18 cellular contexts compared by ENCODE assay signal in the genomic region with DNA sequence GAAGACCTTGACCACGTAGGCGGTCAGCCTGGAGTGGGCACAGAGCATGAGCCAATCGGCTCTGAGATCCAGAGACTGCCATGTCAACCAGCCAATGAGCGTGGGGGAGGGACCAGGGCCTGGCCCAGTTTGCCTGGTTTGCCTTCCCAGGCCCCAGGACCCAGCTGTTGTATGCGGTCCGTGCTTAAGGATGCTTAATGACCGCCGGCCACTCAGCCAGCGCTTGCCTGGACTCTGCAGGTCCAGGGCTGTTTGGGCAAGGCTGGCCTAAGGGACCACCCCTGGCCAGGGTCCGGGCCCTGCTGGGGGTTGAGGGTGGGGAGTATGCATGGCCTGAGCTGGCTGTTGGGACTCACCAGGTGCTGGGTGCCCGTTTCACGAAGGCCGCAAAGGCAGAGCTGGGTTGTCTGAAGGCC. TPM values are rescaled to one million over a fixed set of nuclear protein-coding genes. Genes with fewer than 3 reads are reported as not detected.
"Had no signal": no experiment of that assay in that cellular context is flagged by ENCODE, and none has a peak within 500 bp of the region (broad histone marks: within the 10 kb centered on the region; RNA-seq: fewer than 3 reads in every experiment).

No MANE protein-coding gene starts in this region.

- FAIRE-seq: pancreas had no signal

- H2AFZ ChIP-seq: neural progenitor cell had no signal

- H3K9me3 ChIP-seq: ascending aorta, breast epithelium, gastroesophageal sphincter, heart right ventricle, pancreas, thyroid gland, uterus had no signal

- H3K4me2 ChIP-seq: neural progenitor cell had no signal

- ATAC-seq: gastroesophageal sphincter; left colon; stimulated activated memory B cell treated with anti-CD40 and anti-IgM and Interleukin-4, amounts not matched to agents 10 μg/mL and 1 μg/mL and 100 μg/mL, for 72 hours had no signal

- DNase-seq: activated CD4-positive, alpha-beta T cell treated with anti-CD3 and anti-CD28 coated beads, Interleukin-2, amount 50 U/mL, for 1 hour; activated naive CD4-positive, alpha-beta T cell; heart right ventricle; left colon; midbrain; pancreas; stimulated activated CD4-positive, alpha-beta T cell treated with anti-CD3 and anti-CD28 coated beads, Interleukin-12 subunit alpha, Interleukin-12 subunit beta, amount 100 ng/mL, for 4 hours; thyroid gland; uterus had no signal

- H3K27ac ChIP-seq: ascending aorta, breast epithelium, gastroesophageal sphincter, heart right ventricle, neural progenitor cell, pancreas, thyroid gland, uterus had no signal

- H3K27me3 ChIP-seq: ascending aorta, breast epithelium, neural progenitor cell, pancreas, thyroid gland, uterus had no signal

- H3K9ac ChIP-seq: neural progenitor cell had no signal

- H3K4me3 ChIP-seq: ascending aorta, breast epithelium, gastroesophageal sphincter, heart right ventricle, neural progenitor cell, pancreas, thyroid gland, uterus had no signal

- H3K4me1 ChIP-seq: ascending aorta, breast epithelium, gastroesophageal sphincter, heart right ventricle, neural progenitor cell, pancreas, thyroid gland, uterus had no signal

- H3K36me3 ChIP-seq: ascending aorta, breast epithelium, neural progenitor cell, thyroid gland, uterus had no signal

RNA-seq across cellular contexts. Expression of a gene that starts 23.1 kb away (rescaled TPM):
- total RNA-seq: cerebellum, dermis microvascular lymphatic vessel endothelial cell, epithelial cell of proximal tubule, lung microvascular endothelial cell had no signal
